In genomic region chr7:69746383-69746782, GRCh38 we compare ENCODE assay signal across 1 cellular context.
TF ChIP-seq lines count a peak whose summit lies in the region.

No MANE protein-coding gene starts in this region.

TF ChIP-seq in H1, 55 proteins besides CTCF, POLR2A, EP300 and RAD21 (continued from another document):
- TF ChIP-seq KDM1A (IDR thresholded peaks at IDR 0.05; ENCODE audit: borderline replicate concordance, low read length) (no peak), SUZ12 (IDR thresholded peaks at IDR 0.05; ENCODE audit: low read length) (no peak), FOSL1 (IDR thresholded peaks at IDR 0.05; ENCODE audit: insufficient read depth, low read depth, low read length) (no peak), CHD1 (IDR thresholded peaks at IDR 0.05; ENCODE audit: low read depth, low read length) (no peak), TBP (IDR thresholded peaks at IDR 0.05; ENCODE audit: low read depth, low read length) (no peak), E2F6 (IDR thresholded peaks at IDR 0.05) (no peak), ATF2 (IDR thresholded peaks at IDR 0.05; ENCODE audit: low read length) (no peak), YY1 (IDR thresholded peaks at IDR 0.05; ENCODE audit: low read depth, low read length) (no peak), RNF2 (IDR thresholded peaks at IDR 0.05; ENCODE audit: borderline replicate concordance, low read depth, low read length, missing control alignments, poor library complexity, severe bottlenecking) (no peak), ATF3 (IDR thresholded peaks at IDR 0.05; ENCODE audit: insufficient read depth, low read depth, low read length) (no peak), USF2 (IDR thresholded peaks at IDR 0.05; ENCODE audit: low read length) (no peak), MAFK (IDR thresholded peaks at IDR 0.05; ENCODE audit: low read depth, low read length) (no peak), BACH1 (IDR thresholded peaks at IDR 0.05; ENCODE audit: low read length) (no peak), JUND (IDR thresholded peaks at IDR 0.05; ENCODE audit: low read length) (no peak), CBX8 (IDR thresholded peaks at IDR 0.05; ENCODE audit: borderline replicate concordance, low read depth, low read length) (no peak), SIX5 (IDR thresholded peaks at IDR 0.05; ENCODE audit: low read depth, low read length) (no peak), ZNF274 (IDR thresholded peaks at IDR 0.05; ENCODE audit: borderline replicate concordance, extremely low read depth, low read length) (no peak), EGR1 (IDR thresholded peaks at IDR 0.05; ENCODE audit: borderline replicate concordance, low read depth, low read length) (no peak)
